Comparison of ENCODE assay signal across 24 cellular contexts in the genomic region with DNA sequence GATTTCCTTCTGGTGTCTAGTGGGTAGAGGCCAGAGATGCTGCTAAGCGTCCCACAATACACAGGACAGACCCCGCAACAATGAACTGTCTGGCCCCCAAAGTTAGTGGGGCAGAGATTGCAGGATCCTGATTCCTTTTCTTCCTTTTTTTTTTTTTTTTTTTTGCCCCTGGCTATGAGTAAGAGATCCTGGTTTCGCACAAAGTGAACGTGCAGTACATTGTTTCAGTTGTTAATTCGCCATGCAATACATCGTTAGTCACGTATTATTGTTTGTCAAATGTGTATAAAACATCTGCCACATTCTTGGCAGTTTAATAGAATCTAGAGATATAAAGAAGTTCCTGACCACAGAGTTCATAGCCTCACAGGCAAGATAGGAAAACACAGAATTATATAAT. TPM values are rescaled to one million over a fixed set of nuclear protein-coding genes. Genes with fewer than 3 reads are reported as not detected.
DNase-seq lines count a peak whose midpoint lies in the region; ATAC-seq and TF ChIP-seq lines count a peak whose summit lies in the region.
"Had no signal": no experiment of that assay in that cellular context is flagged by ENCODE, and none has a peak within 500 bp of the region (broad histone marks: within the 10 kb centered on the region; RNA-seq: fewer than 3 reads in every experiment).

No MANE protein-coding gene starts in this region.

- H2BK12ac ChIP-seq in trophoblast cell (ENCODE audit: low read length), result no peak overlapping the region

- H3K4me2 ChIP-seq in trophoblast cell (ENCODE audit: low read length), result no peak overlapping the region
- H3K4me2 ChIP-seq: neural progenitor cell had no signal

- no peaks in the 10 kb centered on the region for H3K79me2 ChIP-seq in trophoblast cell (ENCODE audit: control insufficient read depth, insufficient read depth, low read length, poor library complexity)

- intact Hi-C loops in left colon (cut with DNase I, micrococcal nuclease), result no loop called here

- H3K4me1 ChIP-seq in trophoblast cell (ENCODE audit: control insufficient read depth in 1 of 2, insufficient read depth in 2 of 2, low read length in 2 of 2), result peaks cover 4 to 5% of the 10 kb centered on the region in 2 experiments
- H3K4me1 ChIP-seq: neural progenitor cell had no signal

- no peak overlapping the region for H2AFZ ChIP-seq in trophoblast cell (ENCODE audit: insufficient read depth, low read length, poor library complexity)
- H2AFZ ChIP-seq: neural progenitor cell had no signal

- H3K9me3 Mint-ChIP-seq in chondrocyte (ENCODE audit: low read depth), result no peaks in the 10 kb centered on the region
- H3K9me3 Mint-ChIP-seq: activated naive CD4-positive, alpha-beta T cell treated with anti-CD3 and anti-CD28 coated beads, Interleukin-2, amount 50 U/mL, for 24 hours; activated T-helper 1 cell treated with anti-CD3 and anti-CD28 coated beads, Interleukin-12 subunit alpha, Interleukin-12 subunit beta, Interleukin-2, Interleukin-4 antibody, amounts not matched to agents 30 ng/mL and 10 ng/mL and 1 ng/mL, durations not matched to agents 14 hours and 24 hours and 36 hours; CD4-positive, CD25-positive, alpha-beta regulatory T cell; endodermal cell; neural progenitor cell; T-cell had no signal

- TF ChIP-seq CTCF in cardiac fibroblast (IDR thresholded peaks at IDR 0.05; ENCODE audit: low read depth, low read length) (no peak), chondrocyte (IDR thresholded peaks at IDR 0.05) (no peak)

- H3K9me3 ChIP-seq in trophoblast cell (ENCODE audit: insufficient read depth, low read depth, low read length), result no peaks in the 10 kb centered on the region

- no CpG with 5 or more reads among the region's 7 CpGs for WGBS in trophoblast cell (ENCODE audit: extremely low coverage, insufficient coverage, insufficient read length)

- no peak overlapping the region for H3K14ac ChIP-seq in trophoblast cell (ENCODE audit: low read length)

- peak; percentile 33 for ATAC-seq in left colon
- ATAC-seq in HG02623 (IDR thresholded peaks at IDR 0.05; ENCODE audit: unreplicated experiment), result no peak
- ATAC-seq in HG03442 (IDR thresholded peaks at IDR 0.05; ENCODE audit: unreplicated experiment), result no peak
- ATAC-seq: T-cell had no signal

- H2BK5ac ChIP-seq in trophoblast cell (ENCODE audit: low read depth, low read length, poor library complexity), result no peak overlapping the region

- H3K79me1 ChIP-seq in trophoblast cell (ENCODE audit: low read length), result no peaks in the 10 kb centered on the region

- H3K4me3 ChIP-seq in cardiac fibroblast (replicated peaks in 1 of 2; ENCODE audit: low read depth in 2 of 2, low read length in 2 of 2) (no peak overlapping the region), trophoblast cell (ENCODE audit: low read depth, low read length) (no peak overlapping the region)
- H3K4me3 ChIP-seq: neural progenitor cell, skin epidermis had no signal

- no peak overlapping the region for H4K12ac ChIP-seq in trophoblast cell (ENCODE audit: low read depth, low read length)

- H3K4me3 Mint-ChIP-seq in chondrocyte (ENCODE audit: unreplicated experiment), result no peak overlapping the region
- H3K4me3 Mint-ChIP-seq: activated naive CD4-positive, alpha-beta T cell treated with anti-CD3 and anti-CD28 coated beads, Interleukin-2, amount 50 U/mL, for 24 hours; activated T-helper 1 cell treated with anti-CD3 and anti-CD28 coated beads, Interleukin-12 subunit alpha, Interleukin-12 subunit beta, Interleukin-2, Interleukin-4 antibody, amounts not matched to agents 30 ng/mL and 10 ng/mL and 1 ng/mL, durations not matched to agents 14 hours and 24 hours and 36 hours; CD4-positive, CD25-positive, alpha-beta regulatory T cell; endodermal cell; neural progenitor cell; T-cell had no signal

- no peak overlapping the region for H3K27ac Mint-ChIP-seq in chondrocyte (ENCODE audit: unreplicated experiment)
- H3K27ac Mint-ChIP-seq: activated naive CD4-positive, alpha-beta T cell treated with anti-CD3 and anti-CD28 coated beads, Interleukin-2, amount 50 U/mL, for 24 hours; activated T-helper 1 cell treated with anti-CD3 and anti-CD28 coated beads, Interleukin-12 subunit alpha, Interleukin-12 subunit beta, Interleukin-2, Interleukin-4 antibody, amounts not matched to agents 30 ng/mL and 10 ng/mL and 1 ng/mL, durations not matched to agents 14 hours and 24 hours and 36 hours; CD4-positive, CD25-positive, alpha-beta regulatory T cell; endodermal cell; neural progenitor cell; T-cell had no signal

- H3K4ac ChIP-seq in trophoblast cell (ENCODE audit: low read depth, low read length), result no peak overlapping the region

- no peaks in the 10 kb centered on the region for H3K27me3 Mint-ChIP-seq in chondrocyte (ENCODE audit: low read depth)
- H3K27me3 Mint-ChIP-seq: activated naive CD4-positive, alpha-beta T cell treated with anti-CD3 and anti-CD28 coated beads, Interleukin-2, amount 50 U/mL, for 24 hours; CD4-positive, CD25-positive, alpha-beta regulatory T cell; T-cell had no signal

- no peak overlapping the region for H3K23ac ChIP-seq in trophoblast cell (ENCODE audit: low read length)

- no peak overlapping the region for H4K91ac ChIP-seq in trophoblast cell (ENCODE audit: low read depth, low read length)

- H4K8ac ChIP-seq in trophoblast cell (ENCODE audit: low read depth, low read length), result no peak overlapping the region

- peaks cover 37% of the 10 kb centered on the region for H3K4me1 Mint-ChIP-seq in chondrocyte (ENCODE audit: low read depth)
- H3K4me1 Mint-ChIP-seq: activated naive CD4-positive, alpha-beta T cell treated with anti-CD3 and anti-CD28 coated beads, Interleukin-2, amount 50 U/mL, for 24 hours; T-cell had no signal

- H3K36me3 ChIP-seq in trophoblast cell (ENCODE audit: control insufficient read depth in 1 of 2, insufficient read depth in 2 of 2, low read length in 2 of 2), result no peaks in the 10 kb centered on the region
- H3K36me3 ChIP-seq: neural progenitor cell, WERI-Rb-1 had no signal

- no peak overlapping the region for H3K18ac ChIP-seq in trophoblast cell (ENCODE audit: low read length)

- no peak overlapping the region for H2AK5ac ChIP-seq in trophoblast cell (ENCODE audit: low read length)

- DNase-seq in EH (ENCODE audit: low read depth) (peak; percentile 84), NCI-H774 (lab: John Stamatoyannopoulos, UW) (peak; percentile 88), cardiac fibroblast (ENCODE audit: low read depth in 2 of 2) (peak; percentile 73 to 84), left colon (peak in 1 of 2 donors; percentile 12), chondrocyte (ENCODE audit: low spot score) (no peak), trophoblast cell (no peak)
- DNase-seq: activated CD4-positive, alpha-beta T cell treated with anti-CD3 and anti-CD28 coated beads, Interleukin-2, amount 50 U/mL, for 1 hour; aorta; CD4-positive, CD25-positive, alpha-beta regulatory T cell; endodermal cell; NCI-H1694 treated with DMSO at 0.1 percent for 48 hours; NCI-H526 treated with DMSO at 0.1 percent for 48 hours; OCI-M1; SIG-M5; stimulated activated CD4-positive, alpha-beta T cell treated with anti-CD3 and anti-CD28 coated beads, Interleukin-1b, Interleukin-23, amount 100 ng/mL, for 48 hours; substantia nigra; T-cell; WERI-Rb-1 had no signal

- H3K27me3 ChIP-seq in trophoblast cell (ENCODE audit: insufficient read depth, low read length), result no peaks in the 10 kb centered on the region
- H3K27me3 ChIP-seq: neural progenitor cell had no signal

- H2BK120ac ChIP-seq in trophoblast cell (ENCODE audit: insufficient read depth, low read length, poor library complexity), result no peak overlapping the region

- no peak overlapping the region for H3K9ac ChIP-seq in trophoblast cell (ENCODE audit: low read length)
- H3K9ac ChIP-seq: neural progenitor cell had no signal

- no peaks in the 10 kb centered on the region for H3K36me3 Mint-ChIP-seq in chondrocyte (ENCODE audit: low read depth)
- H3K36me3 Mint-ChIP-seq: activated naive CD4-positive, alpha-beta T cell treated with anti-CD3 and anti-CD28 coated beads, Interleukin-2, amount 50 U/mL, for 24 hours; T-cell had no signal

- no peak overlapping the region for H3K27ac ChIP-seq in trophoblast cell (ENCODE audit: low read depth, low read length)
- H3K27ac ChIP-seq: neural progenitor cell, skin epidermis, WERI-Rb-1 had no signal

RNA-seq across cellular contexts. Expression of gene ST3GAL4, which starts 20.2 kb away (rescaled TPM):
- total RNA-seq in left colon (100 to 1,000 TPM; 181 to 536 TPM), chondrocyte (30.7 to 75.9 TPM (median 30.9 TPM) in 3 replicates)
- 16.1 and 17.5 TPM in 2 replicates for polyA plus RNA-seq in trophoblast cell (2013)

Comparison
In these comparisons a context has a peak if more than half of its experiments do, and no peak if none do; other contexts are left out.
1. DNase-seq: peak in EH (single experiment), NCI-H774 (single experiment) and cardiac fibroblast (2 of 2); none in chondrocyte (single experiment) and trophoblast cell (0 of 2).